1 cellular context compared by ENCODE assay signal in the genomic region with DNA sequence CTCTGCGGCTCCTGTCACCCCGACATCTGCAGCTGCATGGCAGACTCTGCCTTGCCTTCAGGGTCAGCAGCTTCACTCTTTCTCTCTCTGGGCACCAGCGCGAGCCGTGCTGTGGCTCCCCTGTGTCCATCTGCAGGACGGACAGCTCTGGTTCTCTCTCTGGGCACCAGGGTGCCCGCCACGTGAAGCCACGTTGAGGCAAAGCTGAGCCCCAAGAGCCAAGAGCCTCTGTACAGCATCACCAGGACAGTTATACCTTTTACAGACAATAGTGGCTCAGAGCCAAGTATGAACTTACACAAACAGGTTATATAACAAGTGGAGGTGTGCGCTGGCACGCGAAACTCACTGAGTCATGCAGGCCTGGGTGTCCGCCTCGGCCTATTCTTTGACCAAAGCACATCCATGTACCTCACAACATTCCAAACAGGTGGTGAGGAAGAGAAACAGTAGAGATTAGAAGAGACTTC.
TF ChIP-seq lines count a peak whose summit lies in the region.

No MANE protein-coding gene starts in this region.

TF ChIP-seq in HepG2, 621 proteins besides CTCF, POLR2A, EP300 and RAD21 (continued from another document and continues in another):
- TF ChIP-seq FOXA3 (CRISPR knock-in tag; IDR thresholded peaks at IDR 0.05) = peak; percentile 62
- peak; percentile 64; the same call in 1 of the 2 replicates for TF ChIP-seq MTA1 (CRISPR knock-in tag; IDR thresholded peaks at IDR 0.05; ENCODE audit: borderline replicate concordance)
- TF ChIP-seq PAX8 (CRISPR knock-in tag; IDR thresholded peaks at IDR 0.05; ENCODE audit: borderline replicate concordance) = no peak
- no peak for TF ChIP-seq ESRRA (CRISPR knock-in tag; IDR thresholded peaks at IDR 0.05; ENCODE audit: low read depth)
- TF ChIP-seq, protein P1, sequence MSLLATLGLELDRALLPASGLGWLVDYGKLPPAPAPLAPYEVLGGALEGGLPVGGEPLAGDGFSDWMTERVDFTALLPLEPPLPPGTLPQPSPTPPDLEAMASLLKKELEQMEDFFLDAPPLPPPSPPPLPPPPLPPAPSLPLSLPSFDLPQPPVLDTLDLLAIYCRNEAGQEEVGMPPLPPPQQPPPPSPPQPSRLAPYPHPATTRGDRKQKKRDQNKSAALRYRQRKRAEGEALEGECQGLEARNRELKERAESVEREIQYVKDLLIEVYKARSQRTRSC (CRISPR knock-in tag; IDR thresholded peaks at IDR 0.05; ENCODE audit: low read depth) = no peak
- TF ChIP-seq TEAD3 (CRISPR knock-in tag; optimal IDR thresholded peaks at IDR 0.05; ENCODE audit: borderline replicate concordance) = peak; percentile 40
- no peak for TF ChIP-seq EZH2 (conservative IDR thresholded peaks at IDR 0.05; ENCODE audit: low read depth, low read length)
- no peak for TF ChIP-seq ZNF672 (CRISPR knock-in tag; IDR thresholded peaks at IDR 0.05)
- no peak for TF ChIP-seq RARG (CRISPR knock-in tag; IDR thresholded peaks at IDR 0.05; ENCODE audit: low read depth)
- TF ChIP-seq, protein P2, sequence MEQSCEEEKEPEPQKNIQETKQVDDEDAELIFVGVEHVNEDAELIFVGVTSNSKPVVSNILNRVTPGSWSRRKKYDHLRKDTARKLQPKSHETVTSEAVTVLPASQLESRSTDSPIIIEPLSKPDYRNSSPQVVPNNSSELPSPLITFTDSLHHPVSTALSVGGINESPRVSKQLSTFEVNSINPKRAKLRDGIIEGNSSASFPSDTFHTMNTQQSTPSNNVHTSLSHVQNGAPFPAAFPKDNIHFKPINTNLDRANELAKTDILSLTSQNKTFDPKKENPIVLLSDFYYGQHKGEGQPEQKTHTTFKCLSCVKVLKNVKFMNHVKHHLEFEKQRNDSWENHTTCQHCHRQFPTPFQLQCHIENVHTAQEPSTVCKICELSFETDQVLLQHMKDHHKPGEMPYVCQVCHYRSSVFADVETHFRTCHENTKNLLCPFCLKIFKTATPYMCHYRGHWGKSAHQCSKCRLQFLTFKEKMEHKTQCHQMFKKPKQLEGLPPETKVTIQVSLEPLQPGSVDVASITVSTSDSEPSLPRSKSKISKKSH (CRISPR knock-in tag; IDR thresholded peaks at IDR 0.05; ENCODE audit: borderline replicate concordance) = no peak
- TF ChIP-seq CCAR2 (optimal IDR thresholded peaks at IDR 0.05; ENCODE audit: low read depth, low read length) = no peak
- TF ChIP-seq ZNF44 (CRISPR knock-in tag; IDR thresholded peaks at IDR 0.05) = no peak
- no peak for TF ChIP-seq NFKB2 (CRISPR knock-in tag; IDR thresholded peaks at IDR 0.05; ENCODE audit: borderline replicate concordance)
- TF ChIP-seq MEF2D (CRISPR knock-in tag; IDR thresholded peaks at IDR 0.05) = peak; percentile 30; the same call in 1 of the 2 replicates
- no peak for TF ChIP-seq ZNF577 (CRISPR knock-in tag; IDR thresholded peaks at IDR 0.05; ENCODE audit: borderline replicate concordance, low read depth)
- TF ChIP-seq ZNF660 (CRISPR knock-in tag; IDR thresholded peaks at IDR 0.05; ENCODE audit: borderline replicate concordance, low read depth) = no peak
- no peak for TF ChIP-seq NR2F6 (IDR thresholded peaks at IDR 0.05)
- TF ChIP-seq NR2F6 (CRISPR knock-in tag; IDR thresholded peaks at IDR 0.05) = no peak
- TF ChIP-seq TMF1 (CRISPR knock-in tag; IDR thresholded peaks at IDR 0.05; ENCODE audit: low read depth) = no peak
- TF ChIP-seq ARID2 (CRISPR knock-in tag; IDR thresholded peaks at IDR 0.05; ENCODE audit: borderline replicate concordance) = no peak
- TF ChIP-seq DPF2 (CRISPR knock-in tag; IDR thresholded peaks at IDR 0.05; ENCODE audit: borderline replicate concordance, low read depth) = no peak
- no peak for TF ChIP-seq NR2F1 (CRISPR knock-in tag; IDR thresholded peaks at IDR 0.05)
- TF ChIP-seq MAF1 (CRISPR knock-in tag; IDR thresholded peaks at IDR 0.05; ENCODE audit: borderline replicate concordance) = no peak
- TF ChIP-seq NCOR1 (IDR thresholded peaks at IDR 0.05; ENCODE audit: borderline replicate concordance, low read length) = no peak
- TF ChIP-seq, protein P3, sequence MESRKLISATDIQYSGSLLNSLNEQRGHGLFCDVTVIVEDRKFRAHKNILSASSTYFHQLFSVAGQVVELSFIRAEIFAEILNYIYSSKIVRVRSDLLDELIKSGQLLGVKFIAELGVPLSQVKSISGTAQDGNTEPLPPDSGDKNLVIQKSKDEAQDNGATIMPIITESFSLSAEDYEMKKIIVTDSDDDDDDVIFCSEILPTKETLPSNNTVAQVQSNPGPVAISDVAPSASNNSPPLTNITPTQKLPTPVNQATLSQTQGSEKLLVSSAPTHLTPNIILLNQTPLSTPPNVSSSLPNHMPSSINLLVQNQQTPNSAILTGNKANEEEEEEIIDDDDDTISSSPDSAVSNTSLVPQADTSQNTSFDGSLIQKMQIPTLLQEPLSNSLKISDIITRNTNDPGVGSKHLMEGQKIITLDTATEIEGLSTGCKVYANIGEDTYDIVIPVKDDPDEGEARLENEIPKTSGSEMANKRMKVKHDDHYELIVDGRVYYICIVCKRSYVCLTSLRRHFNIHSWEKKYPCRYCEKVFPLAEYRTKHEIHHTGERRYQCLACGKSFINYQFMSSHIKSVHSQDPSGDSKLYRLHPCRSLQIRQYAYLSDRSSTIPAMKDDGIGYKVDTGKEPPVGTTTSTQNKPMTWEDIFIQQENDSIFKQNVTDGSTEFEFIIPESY (CRISPR knock-in tag; IDR thresholded peaks at IDR 0.05) = peak; percentile 98
- TF ChIP-seq ZNF432 (CRISPR knock-in tag; IDR thresholded peaks at IDR 0.05; ENCODE audit: borderline replicate concordance) = no peak
- no peak for TF ChIP-seq MED13 (CRISPR knock-in tag; IDR thresholded peaks at IDR 0.05)
- TF ChIP-seq RFX1 (IDR thresholded peaks at IDR 0.05) = no peak
- no peak for TF ChIP-seq ZNF614 (CRISPR knock-in tag; IDR thresholded peaks at IDR 0.05; ENCODE audit: borderline replicate concordance)
- TF ChIP-seq PCBP2 (optimal IDR thresholded peaks at IDR 0.05; ENCODE audit: low read depth, low read length, poor library complexity, severe bottlenecking) = no peak
- TF ChIP-seq ZNF205 (CRISPR knock-in tag; IDR thresholded peaks at IDR 0.05) = no peak
- no peak for TF ChIP-seq ZSCAN25 (CRISPR knock-in tag; IDR thresholded peaks at IDR 0.05)
- TF ChIP-seq, protein P4, sequence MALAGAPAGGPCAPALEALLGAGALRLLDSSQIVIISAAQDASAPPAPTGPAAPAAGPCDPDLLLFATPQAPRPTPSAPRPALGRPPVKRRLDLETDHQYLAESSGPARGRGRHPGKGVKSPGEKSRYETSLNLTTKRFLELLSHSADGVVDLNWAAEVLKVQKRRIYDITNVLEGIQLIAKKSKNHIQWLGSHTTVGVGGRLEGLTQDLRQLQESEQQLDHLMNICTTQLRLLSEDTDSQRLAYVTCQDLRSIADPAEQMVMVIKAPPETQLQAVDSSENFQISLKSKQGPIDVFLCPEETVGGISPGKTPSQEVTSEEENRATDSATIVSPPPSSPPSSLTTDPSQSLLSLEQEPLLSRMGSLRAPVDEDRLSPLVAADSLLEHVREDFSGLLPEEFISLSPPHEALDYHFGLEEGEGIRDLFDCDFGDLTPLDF (CRISPR knock-in tag; IDR thresholded peaks at IDR 0.05) = no peak
- TF ChIP-seq ZNF839 (CRISPR knock-in tag; IDR thresholded peaks at IDR 0.05; ENCODE audit: borderline replicate concordance) = no peak
- TF ChIP-seq ZNF263 (CRISPR knock-in tag; IDR thresholded peaks at IDR 0.05) = no peak
- 0 out of 2 replicates have a peak, but pooled peaks have one; percentile 21 for TF ChIP-seq ZFY (CRISPR knock-in tag; IDR thresholded peaks at IDR 0.05)
- no peak for TF ChIP-seq FOXA1 (IDR thresholded peaks at IDR 0.05)
- TF ChIP-seq FOXA1 (CRISPR knock-in tag; IDR thresholded peaks at IDR 0.05) = no peak
- TF ChIP-seq, protein P5, sequence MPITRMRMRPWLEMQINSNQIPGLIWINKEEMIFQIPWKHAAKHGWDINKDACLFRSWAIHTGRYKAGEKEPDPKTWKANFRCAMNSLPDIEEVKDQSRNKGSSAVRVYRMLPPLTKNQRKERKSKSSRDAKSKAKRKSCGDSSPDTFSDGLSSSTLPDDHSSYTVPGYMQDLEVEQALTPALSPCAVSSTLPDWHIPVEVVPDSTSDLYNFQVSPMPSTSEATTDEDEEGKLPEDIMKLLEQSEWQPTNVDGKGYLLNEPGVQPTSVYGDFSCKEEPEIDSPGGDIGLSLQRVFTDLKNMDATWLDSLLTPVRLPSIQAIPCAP (CRISPR knock-in tag; IDR thresholded peaks at IDR 0.05; ENCODE audit: low read depth) = no peak
- TF ChIP-seq, protein P6, sequence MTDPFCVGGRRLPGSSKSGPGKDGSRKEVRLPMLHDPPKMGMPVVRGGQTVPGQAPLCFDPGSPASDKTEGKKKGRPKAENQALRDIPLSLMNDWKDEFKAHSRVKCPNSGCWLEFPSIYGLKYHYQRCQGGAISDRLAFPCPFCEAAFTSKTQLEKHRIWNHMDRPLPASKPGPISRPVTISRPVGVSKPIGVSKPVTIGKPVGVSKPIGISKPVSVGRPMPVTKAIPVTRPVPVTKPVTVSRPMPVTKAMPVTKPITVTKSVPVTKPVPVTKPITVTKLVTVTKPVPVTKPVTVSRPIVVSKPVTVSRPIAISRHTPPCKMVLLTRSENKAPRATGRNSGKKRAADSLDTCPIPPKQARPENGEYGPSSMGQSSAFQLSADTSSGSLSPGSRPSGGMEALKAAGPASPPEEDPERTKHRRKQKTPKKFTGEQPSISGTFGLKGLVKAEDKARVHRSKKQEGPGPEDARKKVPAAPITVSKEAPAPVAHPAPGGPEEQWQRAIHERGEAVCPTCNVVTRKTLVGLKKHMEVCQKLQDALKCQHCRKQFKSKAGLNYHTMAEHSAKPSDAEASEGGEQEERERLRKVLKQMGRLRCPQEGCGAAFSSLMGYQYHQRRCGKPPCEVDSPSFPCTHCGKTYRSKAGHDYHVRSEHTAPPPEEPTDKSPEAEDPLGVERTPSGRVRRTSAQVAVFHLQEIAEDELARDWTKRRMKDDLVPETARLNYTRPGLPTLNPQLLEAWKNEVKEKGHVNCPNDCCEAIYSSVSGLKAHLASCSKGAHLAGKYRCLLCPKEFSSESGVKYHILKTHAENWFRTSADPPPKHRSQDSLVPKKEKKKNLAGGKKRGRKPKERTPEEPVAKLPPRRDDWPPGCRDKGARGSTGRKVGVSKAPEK (CRISPR knock-in tag; IDR thresholded peaks at IDR 0.05; ENCODE audit: borderline replicate concordance) = no peak
- TF ChIP-seq, protein P7, sequence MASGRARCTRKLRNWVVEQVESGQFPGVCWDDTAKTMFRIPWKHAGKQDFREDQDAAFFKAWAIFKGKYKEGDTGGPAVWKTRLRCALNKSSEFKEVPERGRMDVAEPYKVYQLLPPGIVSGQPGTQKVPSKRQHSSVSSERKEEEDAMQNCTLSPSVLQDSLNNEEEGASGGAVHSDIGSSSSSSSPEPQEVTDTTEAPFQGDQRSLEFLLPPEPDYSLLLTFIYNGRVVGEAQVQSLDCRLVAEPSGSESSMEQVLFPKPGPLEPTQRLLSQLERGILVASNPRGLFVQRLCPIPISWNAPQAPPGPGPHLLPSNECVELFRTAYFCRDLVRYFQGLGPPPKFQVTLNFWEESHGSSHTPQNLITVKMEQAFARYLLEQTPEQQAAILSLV (CRISPR knock-in tag; IDR thresholded peaks at IDR 0.05; ENCODE audit: borderline replicate concordance) = 0 out of 2 replicates have a peak, but pooled peaks have one; percentile 59
- peak; percentile 94 for TF ChIP-seq FOSL2 (CRISPR knock-in tag; IDR thresholded peaks at IDR 0.05)
- TF ChIP-seq SUZ12 (IDR thresholded peaks at IDR 0.05; ENCODE audit: low read depth, low read length) = no peak
- no peak for TF ChIP-seq TOE1 (CRISPR knock-in tag; IDR thresholded peaks at IDR 0.05)
- no peak for TF ChIP-seq JUND (CRISPR knock-in tag; IDR thresholded peaks at IDR 0.05)
- no peak for TF ChIP-seq ZFP41 (CRISPR knock-in tag; IDR thresholded peaks at IDR 0.05; ENCODE audit: borderline replicate concordance)
- no peak for TF ChIP-seq PHF20 (CRISPR knock-in tag; IDR thresholded peaks at IDR 0.05)
- TF ChIP-seq ZNF460 (CRISPR knock-in tag; IDR thresholded peaks at IDR 0.05; ENCODE audit: borderline replicate concordance) = no peak
- TF ChIP-seq SAP130 (CRISPR knock-in tag; IDR thresholded peaks at IDR 0.05; ENCODE audit: low read depth) = peak; percentile 41; the same call in 1 of the 2 replicates
- TF ChIP-seq SMAD1 (CRISPR knock-in tag; IDR thresholded peaks at IDR 0.05; ENCODE audit: borderline replicate concordance, low read depth) = no peak
- TF ChIP-seq MYC (CRISPR knock-in tag; IDR thresholded peaks at IDR 0.05; ENCODE audit: borderline replicate concordance) = peak; percentile 34; the same call in 1 of the 2 replicates
- TF ChIP-seq, protein P8, sequence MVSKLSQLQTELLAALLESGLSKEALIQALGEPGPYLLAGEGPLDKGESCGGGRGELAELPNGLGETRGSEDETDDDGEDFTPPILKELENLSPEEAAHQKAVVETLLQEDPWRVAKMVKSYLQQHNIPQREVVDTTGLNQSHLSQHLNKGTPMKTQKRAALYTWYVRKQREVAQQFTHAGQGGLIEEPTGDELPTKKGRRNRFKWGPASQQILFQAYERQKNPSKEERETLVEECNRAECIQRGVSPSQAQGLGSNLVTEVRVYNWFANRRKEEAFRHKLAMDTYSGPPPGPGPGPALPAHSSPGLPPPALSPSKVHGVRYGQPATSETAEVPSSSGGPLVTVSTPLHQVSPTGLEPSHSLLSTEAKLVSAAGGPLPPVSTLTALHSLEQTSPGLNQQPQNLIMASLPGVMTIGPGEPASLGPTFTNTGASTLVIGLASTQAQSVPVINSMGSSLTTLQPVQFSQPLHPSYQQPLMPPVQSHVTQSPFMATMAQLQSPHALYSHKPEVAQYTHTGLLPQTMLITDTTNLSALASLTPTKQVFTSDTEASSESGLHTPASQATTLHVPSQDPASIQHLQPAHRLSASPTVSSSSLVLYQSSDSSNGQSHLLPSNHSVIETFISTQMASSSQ (IDR thresholded peaks at IDR 0.05; ENCODE audit: low read depth) = no peak
- TF ChIP-seq, protein P8 (CRISPR knock-in tag; IDR thresholded peaks at IDR 0.05; ENCODE audit: borderline replicate concordance) = no peak
- TF ChIP-seq ZSCAN9 (CRISPR knock-in tag; IDR thresholded peaks at IDR 0.05; ENCODE audit: borderline replicate concordance) = 0 out of 2 replicates have a peak, but pooled peaks have one; percentile 25
- TF ChIP-seq ZFAT (CRISPR knock-in tag; conservative IDR thresholded peaks at IDR 0.05) = no peak
- TF ChIP-seq, protein P9, sequence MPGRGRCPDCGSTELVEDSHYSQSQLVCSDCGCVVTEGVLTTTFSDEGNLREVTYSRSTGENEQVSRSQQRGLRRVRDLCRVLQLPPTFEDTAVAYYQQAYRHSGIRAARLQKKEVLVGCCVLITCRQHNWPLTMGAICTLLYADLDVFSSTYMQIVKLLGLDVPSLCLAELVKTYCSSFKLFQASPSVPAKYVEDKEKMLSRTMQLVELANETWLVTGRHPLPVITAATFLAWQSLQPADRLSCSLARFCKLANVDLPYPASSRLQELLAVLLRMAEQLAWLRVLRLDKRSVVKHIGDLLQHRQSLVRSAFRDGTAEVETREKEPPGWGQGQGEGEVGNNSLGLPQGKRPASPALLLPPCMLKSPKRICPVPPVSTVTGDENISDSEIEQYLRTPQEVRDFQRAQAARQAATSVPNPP (CRISPR knock-in tag; IDR thresholded peaks at IDR 0.05) = no peak
